Comparison of ENCODE assay signal across 20 cellular contexts in genomic region chr10:122387572-122387971, GRCh38.
"Had no signal": no experiment of that assay in that cellular context is flagged by ENCODE, and none has a peak within 500 bp of the region (broad histone marks: within the 10 kb centered on the region; RNA-seq: fewer than 3 reads in every experiment).

No MANE protein-coding gene starts in this region.

- H3K4me1 Mint-ChIP-seq: neural crest cell had no signal

- H3K27ac Mint-ChIP-seq: memory B cell had no signal

- H3K36me3 ChIP-seq: esophagus squamous epithelium, left ventricle myocardium inferior, lower lobe of right lung, right atrium auricular region, sigmoid colon had no signal

- DNase-seq: cerebellar nuclear complex; dermis blood vessel endothelial cell; esophagus squamous epithelium; foreskin fibroblast; kidney; left cardiac atrium; left ventricle myocardium inferior; lower lobe of right lung; midbrain; naive thymus-derived CD4-positive, alpha-beta T cell; posterior cingulate gyrus; sigmoid colon; small intestine; stimulated activated CD4-positive, alpha-beta T cell treated with anti-CD3 and anti-CD28 coated beads, Interleukin-2, amount 100 ng/mL, for 48 hours; stimulated activated naive CD8-positive, alpha-beta T cell treated with anti-CD3 and anti-CD28 coated beads, Interleukin-15, Interleukin-2, amounts not matched to agents 100 U/mL and 50 U/mL, for 24 hours; testis had no signal

- H3K4me3 ChIP-seq: esophagus squamous epithelium, left ventricle myocardium inferior, lower lobe of right lung, right atrium auricular region, sigmoid colon, testis, tibial nerve had no signal

- H3K27ac ChIP-seq: esophagus squamous epithelium, left ventricle myocardium inferior, lower lobe of right lung, right atrium auricular region, sigmoid colon, testis, tibial nerve had no signal

- H3K9me3 ChIP-seq: esophagus squamous epithelium, lower lobe of right lung, right atrium auricular region, sigmoid colon, testis, tibial nerve had no signal

- H3K27me3 Mint-ChIP-seq: memory B cell had no signal

- H3K9me3 Mint-ChIP-seq: memory B cell, neural crest cell had no signal

- ATAC-seq: left cardiac atrium; lower lobe of right lung; naive thymus-derived CD4-positive, alpha-beta T cell had no signal

- H3K4me1 ChIP-seq: lower lobe of right lung, testis had no signal

- H3K27me3 ChIP-seq: esophagus squamous epithelium, right atrium auricular region, sigmoid colon, testis, tibial nerve had no signal

- H3K4me3 Mint-ChIP-seq: memory B cell, neural crest cell had no signal
